In genomic region chr10:132258423-132258822, GRCh38 we compare ENCODE assay signal across 6 cellular contexts.
"Had no signal": no experiment of that assay in that cellular context is flagged by ENCODE, and none has a peak within 500 bp of the region (broad histone marks: within the 10 kb centered on the region; RNA-seq: fewer than 3 reads in every experiment).

No MANE protein-coding gene starts in this region.

- H3K4me3 Mint-ChIP-seq: H9 had no signal

- ATAC-seq: K562 had no signal

- H3K9me3 Mint-ChIP-seq: H9 had no signal

- H3K4me3 ChIP-seq: GM23248, K562 had no signal

- DNase-seq: GM23248, GOT3, H9, HCEC 1CT, IMR-90 had no signal
